In genomic region chr1:41135196-41135947, GRCh38 we compare ENCODE assay signal across 21 cellular contexts.
A peak's percentile ranks its signal among the peaks of the same experiment; 100 is the strongest.
DNase-seq lines count a peak whose midpoint lies in the region; ATAC-seq and TF ChIP-seq lines count a peak whose summit lies in the region.
"Had no signal": no experiment of that assay in that cellular context is flagged by ENCODE, and none has a peak within 500 bp of the region (broad histone marks: within the 10 kb centered on the region; RNA-seq: fewer than 3 reads in every experiment).

No MANE protein-coding gene starts in this region.

- H3K27me3 ChIP-seq in cardiac muscle cell (no peaks in the 10 kb centered on the region), upper lobe of right lung (no peaks in the 10 kb centered on the region)
- H3K27me3 ChIP-seq: Peyer's patch, SJCRH30 had no signal

- H3K27ac ChIP-seq in cardiac muscle cell, result peak overlapping the region; percentile 10
- H3K27ac ChIP-seq in upper lobe of right lung, result no peak overlapping the region
- no peak overlapping the region for H3K27ac ChIP-seq in substantia nigra (ENCODE audit: low read depth, low read length, poor library complexity, severe bottlenecking)
- H3K27ac ChIP-seq: Peyer's patch, SJCRH30 had no signal

- ATAC-seq in activated CD4-positive, alpha-beta T cell treated with anti-CD3 and anti-CD28 coated beads for 36 hours, result peak; percentile 47
- no peak for ATAC-seq in Right ventricle myocardium superior (ENCODE audit: poor library complexity)
- peak; percentile 43 for ATAC-seq in activated naive CD8-positive, alpha-beta T cell treated with anti-CD3 and anti-CD28 coated beads, Interleukin-2, amount 50 U/mL, for 24 hours
- ATAC-seq in upper lobe of right lung, result no peak
- ATAC-seq: HCT116 had no signal

- H3K4me1 ChIP-seq in cardiac muscle cell (ENCODE audit: low read depth), result no peaks in the 10 kb centered on the region
- H3K4me1 ChIP-seq in upper lobe of right lung, result no peaks in the 10 kb centered on the region
- H3K4me1 ChIP-seq: Peyer's patch, SJCRH30 had no signal

- no peaks in the 10 kb centered on the region for H3K27me3 Mint-ChIP-seq in activated CD4-positive, alpha-beta T cell treated with anti-CD3 and anti-CD28 coated beads for 36 hours
- H3K27me3 Mint-ChIP-seq in activated naive CD8-positive, alpha-beta T cell treated with anti-CD3 and anti-CD28 coated beads, Interleukin-2, amount 50 U/mL, for 24 hours, result no peaks in the 10 kb centered on the region
- H3K27me3 Mint-ChIP-seq: CD8-positive, alpha-beta memory T cell; IgD-negative memory B cell had no signal

- POLR2A ChIA-PET in activated CD4-positive, alpha-beta T cell treated with anti-CD3 and anti-CD28 coated beads for 36 hours (lab: Charles Lee), result no interaction called here

- H3K36me3 ChIP-seq in cardiac muscle cell, result peaks cover 35% of the 10 kb centered on the region
- H3K36me3 ChIP-seq in upper lobe of right lung, result no peaks in the 10 kb centered on the region

- H3K36me3 Mint-ChIP-seq in activated CD4-positive, alpha-beta T cell treated with anti-CD3 and anti-CD28 coated beads for 36 hours (ENCODE audit: low read depth), result peaks cover 69% of the 10 kb centered on the region
- H3K36me3 Mint-ChIP-seq in activated naive CD8-positive, alpha-beta T cell treated with anti-CD3 and anti-CD28 coated beads, Interleukin-2, amount 50 U/mL, for 24 hours (ENCODE audit: low read depth), result peaks cover 73% of the 10 kb centered on the region

- no peak for TF ChIP-seq CTCF in cardiac muscle cell (IDR thresholded peaks at IDR 0.05; ENCODE audit: low read depth, low read length)
- no peak for TF ChIP-seq CTCF in upper lobe of right lung (IDR thresholded peaks at IDR 0.05)

- H3K4me3 ChIP-seq in cardiac muscle cell, result no peak overlapping the region
- no peak overlapping the region for H3K4me3 ChIP-seq in upper lobe of right lung
- H3K4me3 ChIP-seq: Peyer's patch, SJCRH30 had no signal

- no peak overlapping the region for H3K4me3 Mint-ChIP-seq in activated CD4-positive, alpha-beta T cell treated with anti-CD3 and anti-CD28 coated beads for 36 hours
- H3K4me3 Mint-ChIP-seq in activated naive CD8-positive, alpha-beta T cell treated with anti-CD3 and anti-CD28 coated beads, Interleukin-2, amount 50 U/mL, for 24 hours, result no peak overlapping the region
- H3K4me3 Mint-ChIP-seq: CD8-positive, alpha-beta memory T cell; IgD-negative memory B cell had no signal

- CTCF ChIA-PET in activated CD4-positive, alpha-beta T cell treated with anti-CD3 and anti-CD28 coated beads for 36 hours (lab: Charles Lee), result no interaction called here

- intact Hi-C loops in activated CD4-positive, alpha-beta T cell treated with anti-CD3 and anti-CD28 coated beads for 36 hours (cut with DNase I, micrococcal nuclease), result no loop called here
- intact Hi-C loops in Right ventricle myocardium superior (cut with DNase I) (no loop called here), upper lobe of right lung (cut with DNase I) (no loop called here)

- H3K9me3 ChIP-seq in cardiac muscle cell (ENCODE audit: low read depth) (no peaks in the 10 kb centered on the region), upper lobe of right lung (peaks cover under 1% of the 10 kb centered on the region)
- H3K9me3 ChIP-seq: SJCRH30 had no signal

- no peak for DNase-seq in activated CD4-positive, alpha-beta T cell treated with anti-CD3 and anti-CD28 coated beads for 36 hours
- DNase-seq in activated CD4-positive, alpha-beta T cell treated with anti-CD3 and anti-CD28 coated beads for 1 hour, result no peak
- DNase-seq in cardiac muscle cell (ENCODE audit: low read depth in 1 of 2, low spot score in 1 of 2) (no peak), Right ventricle myocardium superior (no peak), upper lobe of right lung (no peak), substantia nigra (lab: John Stamatoyannopoulos, UW) (no peak)
- DNase-seq in activated naive CD8-positive, alpha-beta T cell treated with anti-CD3 and anti-CD28 coated beads, Interleukin-2, amount 50 U/mL, for 24 hours, result no peak
- DNase-seq: 8988T; AML-193; C1 segment of cervical spinal cord; Calu3; CD8-positive, alpha-beta memory T cell; Karpas-422; NCI-H1694; NCI-H2081; NCI-H2171; NCI-H526; Peyer's patch; SJCRH30 had no signal

- H3K27ac Mint-ChIP-seq in activated CD4-positive, alpha-beta T cell treated with anti-CD3 and anti-CD28 coated beads for 36 hours, result no peak overlapping the region
- H3K27ac Mint-ChIP-seq in activated naive CD8-positive, alpha-beta T cell treated with anti-CD3 and anti-CD28 coated beads, Interleukin-2, amount 50 U/mL, for 24 hours, result no peak overlapping the region
- H3K27ac Mint-ChIP-seq: CD8-positive, alpha-beta memory T cell; IgD-negative memory B cell had no signal

- H3K9me3 Mint-ChIP-seq in activated CD4-positive, alpha-beta T cell treated with anti-CD3 and anti-CD28 coated beads for 36 hours (ENCODE audit: low read depth), result peaks cover 2% of the 10 kb centered on the region
- H3K9me3 Mint-ChIP-seq in activated naive CD8-positive, alpha-beta T cell treated with anti-CD3 and anti-CD28 coated beads, Interleukin-2, amount 50 U/mL, for 24 hours, result peaks cover 22% of the 10 kb centered on the region

- H3K4me1 Mint-ChIP-seq in activated CD4-positive, alpha-beta T cell treated with anti-CD3 and anti-CD28 coated beads for 36 hours, result peaks cover 2% of the 10 kb centered on the region
- peaks cover 7% of the 10 kb centered on the region for H3K4me1 Mint-ChIP-seq in activated naive CD8-positive, alpha-beta T cell treated with anti-CD3 and anti-CD28 coated beads, Interleukin-2, amount 50 U/mL, for 24 hours
- H3K4me1 Mint-ChIP-seq: CD8-positive, alpha-beta memory T cell had no signal

Comparison
In these comparisons a context has a peak if more than half of its experiments do, and no peak if none do; other contexts are left out.
1. ATAC-seq: peak in activated CD4-positive, alpha-beta T cell treated with anti-CD3 and anti-CD28 coated beads for 36 hours (single experiment) and activated naive CD8-positive, alpha-beta T cell treated with anti-CD3 and anti-CD28 coated beads, Interleukin-2, amount 50 U/mL, for 24 hours (single experiment); none in Right ventricle myocardium superior (single experiment) and upper lobe of right lung (single experiment).